ENCODE assay signal across 21 cellular contexts in the genomic region with DNA sequence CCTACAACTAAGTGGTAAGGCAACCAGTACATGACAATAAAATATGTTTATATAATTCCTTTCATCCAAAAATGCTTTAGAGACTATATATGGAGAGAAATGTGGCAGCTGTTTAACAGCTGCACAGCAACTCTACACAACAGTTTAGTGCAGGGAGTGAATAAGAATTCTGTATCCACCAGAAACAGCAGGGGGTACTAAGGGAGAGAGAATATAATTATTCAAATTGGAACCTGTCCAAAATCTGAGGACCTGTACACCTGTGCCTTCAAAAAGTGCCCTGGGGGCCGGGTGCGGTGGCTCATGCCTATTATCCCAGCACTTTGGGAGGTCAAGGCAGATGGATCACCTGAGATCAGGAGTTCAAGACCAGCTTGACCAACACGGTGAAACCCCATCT.
"Had no signal": no experiment of that assay in that cellular context is flagged by ENCODE, and none has a peak within 500 bp of the region (broad histone marks: within the 10 kb centered on the region; RNA-seq: fewer than 3 reads in every experiment).

No MANE protein-coding gene starts in this region.

- H3K4me1 ChIP-seq: ascending aorta, breast epithelium, foreskin keratinocyte, left lung, thyroid gland had no signal

- H3K27me3 ChIP-seq: ascending aorta, breast epithelium, foreskin keratinocyte, left lung, thyroid gland had no signal

- H3K36me3 ChIP-seq: breast epithelium had no signal

- H3K4me3 ChIP-seq: ascending aorta, breast epithelium, left lung, mucosa of descending colon, thyroid gland had no signal

- DNase-seq: activated CD4-positive, alpha-beta T cell treated with anti-CD3 and anti-CD28 coated beads, Interleukin-2, amount 50 U/mL, for 4 hours; activated naive CD4-positive, alpha-beta T cell treated with anti-CD3 and anti-CD28 coated beads for 36 hours; activated naive CD8-positive, alpha-beta T cell treated with anti-CD3 and anti-CD28 coated beads, Interleukin-2, amount 50 U/mL, for 24 hours; effector memory CD8-positive, alpha-beta T cell; foreskin keratinocyte; glutamatergic neuron; hypothalamus; kidney; left lung; mucosa of descending colon; nucleus accumbens; posterior cingulate gyrus; retina; stimulated activated CD4-positive, alpha-beta T cell treated with anti-CD3 and anti-CD28 coated beads, Interleukin-4, amount 100 ng/mL, for 1 hour; stimulated activated naive B cell treated with anti-CD40 and anti-IgM and Interleukin-4, amounts not matched to agents 10 μg/mL and 1 μg/mL and 100 μg/mL, for 72 hours; thyroid gland had no signal

- H3K27ac ChIP-seq: ascending aorta, breast epithelium, foreskin keratinocyte, left lung, thyroid gland had no signal

- ATAC-seq: activated CD4-positive, CD25-positive, alpha-beta regulatory T cell treated with anti-CD3 and anti-CD28 coated beads, Interleukin-2, amount 50 U/mL, for 24 hours; activated naive CD8-positive, alpha-beta T cell treated with anti-CD3 and anti-CD28 coated beads, Interleukin-2, amount 50 U/mL, for 24 hours; activated T-helper 17 cell treated with anti-CD3 and anti-CD28 coated beads, Interleukin-2, amount 50 U/mL, for 72 hours; effector memory CD8-positive, alpha-beta T cell; foreskin keratinocyte; left lung; mucosa of descending colon; natural killer cell treated with Interleukin-12 subunit alpha and Interleukin-12 subunit beta and Interleukin-15 and Interleukin-18, amount 100 ng/mL, for 72 hours; stimulated activated naive B cell treated with anti-CD40 and anti-IgM and Interleukin-4, amounts not matched to agents 10 μg/mL and 1 μg/mL and 100 μg/mL, for 72 hours had no signal

- FAIRE-seq: kidney had no signal

- H3K9me3 ChIP-seq: ascending aorta, breast epithelium, left lung, mucosa of descending colon, thyroid gland had no signal
